ENCODE assay signal across 8 cellular contexts in the genomic region with DNA sequence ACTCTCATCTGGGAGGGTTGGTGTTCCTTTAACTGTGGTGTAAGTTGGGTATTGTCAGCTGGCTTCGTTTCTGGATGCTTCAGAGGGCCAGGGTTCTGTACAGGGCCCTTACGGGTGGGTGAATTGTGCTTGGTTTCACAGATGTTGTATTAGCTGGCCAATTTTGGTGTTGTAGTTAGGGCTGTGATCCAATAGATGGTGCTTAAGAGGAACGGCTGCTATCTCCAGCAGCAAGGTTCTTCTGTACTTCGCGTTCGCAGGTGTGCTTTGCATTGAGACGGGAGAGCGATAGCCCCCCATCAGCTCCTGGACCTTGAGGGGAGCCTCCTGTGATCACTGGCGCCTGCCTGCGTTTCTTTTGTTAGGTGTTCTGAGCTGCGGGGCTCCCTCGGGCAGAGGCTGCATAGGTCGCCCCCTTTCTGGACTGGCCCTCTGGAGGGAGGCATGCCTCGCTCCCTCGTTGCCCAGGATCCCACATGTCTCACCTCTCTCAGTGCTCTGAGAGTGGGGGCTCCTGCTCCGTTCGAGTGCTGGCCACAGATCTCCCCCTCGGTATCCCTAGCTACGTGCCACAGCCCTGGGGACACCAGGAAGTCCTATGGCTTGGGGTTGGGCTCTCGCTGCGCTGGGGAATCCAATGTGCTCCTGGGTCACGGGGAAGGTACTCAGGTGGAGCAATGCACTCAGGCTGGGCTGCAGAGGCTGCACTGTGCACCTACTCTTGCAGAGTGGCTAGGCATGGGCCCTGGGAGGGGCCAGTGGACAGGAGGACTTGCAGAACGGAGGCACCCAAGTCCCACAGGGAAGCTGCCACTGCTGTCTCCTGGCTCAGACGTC. TPM values are rescaled to one million over a fixed set of nuclear protein-coding genes. Genes with fewer than 3 reads are reported as not detected.
DNase-seq lines count a peak whose midpoint lies in the region; ATAC-seq and TF ChIP-seq lines count a peak whose summit lies in the region.

No MANE protein-coding gene starts in this region.

- H3K27me3 Mint-ChIP-seq in activated T-cell treated with anti-CD3 and anti-CD28 coated beads, Interleukin-2, amount 50 U/mL, for 72 hours (ENCODE audit: low read depth) = peaks cover 16% of the 10 kb centered on the region

- H3K27ac ChIP-seq in cardiac muscle cell (no peak overlapping the region), parathyroid adenoma (peak overlapping the region; percentile 43)

- TF ChIP-seq CTCF in cardiac muscle cell (IDR thresholded peaks at IDR 0.05; ENCODE audit: low read depth, low read length) (no peak), parathyroid adenoma (IDR thresholded peaks at IDR 0.05) (no peak)

- peaks cover 3% of the 10 kb centered on the region for H3K27me3 ChIP-seq in cardiac muscle cell
- H3K27me3 ChIP-seq in parathyroid adenoma (ENCODE audit: control insufficient read depth, insufficient read depth, low read length) = no peaks in the 10 kb centered on the region

- H3K36me3 Mint-ChIP-seq in activated T-cell treated with anti-CD3 and anti-CD28 coated beads, Interleukin-2, amount 50 U/mL, for 72 hours (ENCODE audit: insufficient read depth in 2 of 2) = no peaks in the 10 kb centered on the region

- H3K27ac Mint-ChIP-seq in activated T-cell treated with anti-CD3 and anti-CD28 coated beads, Interleukin-2, amount 50 U/mL, for 72 hours = peak overlapping the region; percentile 53

- peak overlapping the region; percentile 16 for H3K4me3 ChIP-seq in cardiac muscle cell
- H3K4me3 ChIP-seq in parathyroid adenoma (ENCODE audit: low read depth, low read length) = peak overlapping the region; percentile 60

- H3K79me2 ChIP-seq in parathyroid adenoma = no peaks in the 10 kb centered on the region

- H2AFZ ChIP-seq in parathyroid adenoma = peak overlapping the region; percentile 92

- H3K4me2 ChIP-seq in parathyroid adenoma (ENCODE audit: low read length) = peak overlapping the region; percentile 90

- H3K36me3 ChIP-seq in cardiac muscle cell (no peaks in the 10 kb centered on the region), parathyroid adenoma (ENCODE audit: control insufficient read depth, insufficient read depth, low read length) (no peaks in the 10 kb centered on the region)

- H3K9me3 ChIP-seq in cardiac muscle cell (ENCODE audit: low read depth) = no peaks in the 10 kb centered on the region
- H3K9me3 ChIP-seq in parathyroid adenoma (ENCODE audit: control insufficient read depth, low read length) = no peaks in the 10 kb centered on the region

- H3K4me1 Mint-ChIP-seq in activated T-cell treated with anti-CD3 and anti-CD28 coated beads, Interleukin-2, amount 50 U/mL, for 72 hours (ENCODE audit: low read depth) = peaks cover 40% of the 10 kb centered on the region

- no peaks in the 10 kb centered on the region for H3K4me1 ChIP-seq in cardiac muscle cell (ENCODE audit: low read depth)
- H3K4me1 ChIP-seq in parathyroid adenoma = peaks cover 4% of the 10 kb centered on the region

- H3K9ac ChIP-seq in parathyroid adenoma = no peak overlapping the region

- peak; percentile 33 for ATAC-seq in HG02840 (IDR thresholded peaks at IDR 0.05; ENCODE audit: low FRiP score, unreplicated experiment)
- peak; percentile 59 to 71 for ATAC-seq in activated T-cell treated with anti-CD3 and anti-CD28 coated beads, Interleukin-2, amount 50 U/mL, for 72 hours (replicated peaks in 1 of 2)

- peak overlapping the region; percentile 79 to 92 for H3K4me3 Mint-ChIP-seq in activated T-cell treated with anti-CD3 and anti-CD28 coated beads, Interleukin-2, amount 50 U/mL, for 72 hours

- H3K9me3 Mint-ChIP-seq in activated T-cell treated with anti-CD3 and anti-CD28 coated beads, Interleukin-2, amount 50 U/mL, for 72 hours = no peaks in the 10 kb centered on the region

- peak; percentile 9 for DNase-seq in stimulated activated CD4-positive, alpha-beta T cell treated with anti-CD3 and anti-CD28 coated beads, Interleukin-2, amount 100 ng/mL, for 4 hours (ENCODE audit: low read depth)
- DNase-seq in stimulated activated CD4-positive, alpha-beta T cell treated with anti-CD3 and anti-CD28 coated beads, Interleukin-4, amount 100 ng/mL, for 24 hours = no peak
- DNase-seq in NCI-H2171 (lab: John Stamatoyannopoulos, UW) = peak; percentile 48
- peak in 1 of 2 donors; percentile 54 for DNase-seq in activated T-cell treated with anti-CD3 and anti-CD28 coated beads, Interleukin-2, amount 50 U/mL, for 72 hours
- DNase-seq in cardiac muscle cell (ENCODE audit: low read depth in 1 of 2, low spot score in 1 of 2) = peak; percentile 0 to 43
- DNase-seq in dedifferentiated amniotic fluid mesenchymal stem cell (ENCODE audit: extremely low spot score) = no peak

RNA-seq across cellular contexts. Expression of gene PRDM7, which starts 0.8 kb away (rescaled TPM):
- total RNA-seq in activated T-cell treated with anti-CD3 and anti-CD28 coated beads, Interleukin-2, amount 50 U/mL, for 72 hours = not detected
- not detected in 2 replicates for total RNA-seq in cardiac muscle cell
- polyA plus RNA-seq in cardiac muscle cell = not detected in 2 replicates

RNA-seq across cellular contexts. Expression of gene DBNDD1, which starts 58.7 kb away (rescaled TPM):
- 1 to 10 TPM in 1 of 2 donors, under 1 TPM in 1; 0.70 to 1.4 TPM for total RNA-seq in activated T-cell treated with anti-CD3 and anti-CD28 coated beads, Interleukin-2, amount 50 U/mL, for 72 hours
- total RNA-seq in cardiac muscle cell = 4.3 and 5.9 TPM in 2 replicates
- polyA plus RNA-seq in cardiac muscle cell = 5.1 and 7.0 TPM in 2 replicates

Comparison
In these comparisons a context has a peak if more than half of its experiments do, and no peak if none do; other contexts are left out.
1. DNase-seq: peak in stimulated activated CD4-positive, alpha-beta T cell treated with anti-CD3 and anti-CD28 coated beads, Interleukin-2, amount 100 ng/mL, for 4 hours (single experiment), NCI-H2171 (single experiment) and cardiac muscle cell (2 of 2); none in stimulated activated CD4-positive, alpha-beta T cell treated with anti-CD3 and anti-CD28 coated beads, Interleukin-4, amount 100 ng/mL, for 24 hours (single experiment) and dedifferentiated amniotic fluid mesenchymal stem cell (single experiment).